In genomic region chr1:38465463-38465862, GRCh38 we compare ENCODE assay signal across 15 cellular contexts.
A peak's percentile ranks its signal among the peaks of the same experiment; 100 is the strongest.
DNase-seq lines count a peak whose midpoint lies in the region; ATAC-seq and TF ChIP-seq lines count a peak whose summit lies in the region.
"Had no signal": no experiment of that assay in that cellular context is flagged by ENCODE, and none has a peak within 500 bp of the region (broad histone marks: within the 10 kb centered on the region; RNA-seq: fewer than 3 reads in every experiment).

No MANE protein-coding gene starts in this region.

- intact Hi-C loops in right cardiac atrium (cut with DNase I) = no loop called here

- H3K9me2 ChIP-seq in GM23338 (ENCODE audit: insufficient read depth) = no peaks in the 10 kb centered on the region

- H3K4me3 Mint-ChIP-seq in GM23338 (no peak overlapping the region), WTC11 (no peak overlapping the region)
- no peak overlapping the region for H3K4me3 Mint-ChIP-seq in stimulated activated naive B cell treated with anti-CD40 and anti-IgM and Interleukin-4, amounts not matched to agents 10 μg/mL and 1 μg/mL and 100 μg/mL, for 72 hours
- H3K4me3 Mint-ChIP-seq in activated T-cell treated with anti-CD3 and anti-CD28 coated beads, Interleukin-2, amount 50 U/mL, for 4 hours = no peak overlapping the region
- H3K4me3 Mint-ChIP-seq: CD4-positive, alpha-beta T cell had no signal

- H3K4me1 ChIP-seq in GM23338 (ENCODE audit: insufficient read depth) = peaks cover 14% of the 10 kb centered on the region; the same call in 1 of the 2 replicates
- no peaks in the 10 kb centered on the region for H3K4me1 ChIP-seq in right cardiac atrium (ENCODE audit: control insufficient read depth, insufficient read depth, low read length)
- H3K4me1 ChIP-seq: A549, Caco-2, HAP-1 had no signal

- no peak for DNase-seq in GM23338 (ENCODE audit: low spot score)
- DNase-seq in WTC11 (ENCODE audit: low spot score) = no peak
- DNase-seq in islet precursor cell = peak; percentile 27
- no peak for DNase-seq in stimulated activated naive B cell treated with anti-CD40 and anti-IgM and Interleukin-4, amounts not matched to agents 10 μg/mL and 1 μg/mL and 100 μg/mL, for 72 hours
- no peak for DNase-seq in activated CD4-positive, CD25-positive, alpha-beta regulatory T cell treated with anti-CD3 and anti-CD28 coated beads, Interleukin-2, amount 50 U/mL, for 72 hours
- no peak for DNase-seq in activated T-cell treated with anti-CD3 and anti-CD28 coated beads, Interleukin-2, amount 50 U/mL, for 4 hours
- no peak for DNase-seq in right cardiac atrium
- DNase-seq: AML-193; Caco-2; CD4-positive, alpha-beta T cell; GOT3 had no signal

- H3K27ac ChIP-seq in GM23338 (ENCODE audit: low read depth) = no peak overlapping the region
- no peak overlapping the region for H3K27ac ChIP-seq in right cardiac atrium (ENCODE audit: low read length)
- H3K27ac ChIP-seq: 22Rv1, A549, C4-2B had no signal

- 59% methylated on average over 4 of the region's 4 CpGs for WGBS in right cardiac atrium

- H3K4me1 Mint-ChIP-seq in GM23338 (peaks cover 15% of the 10 kb centered on the region), WTC11 (peaks cover 23% of the 10 kb centered on the region)
- H3K4me1 Mint-ChIP-seq in stimulated activated naive B cell treated with anti-CD40 and anti-IgM and Interleukin-4, amounts not matched to agents 10 μg/mL and 1 μg/mL and 100 μg/mL, for 72 hours = peaks cover 4 to 15% of the 10 kb centered on the region in 2 donors
- no peaks in the 10 kb centered on the region for H3K4me1 Mint-ChIP-seq in activated T-cell treated with anti-CD3 and anti-CD28 coated beads, Interleukin-2, amount 50 U/mL, for 4 hours (ENCODE audit: low read depth)

- POLR2A ChIA-PET in WTC11 (lab: Charles Lee) = no interaction called here

- H3F3A ChIP-seq in GM23338 (replicated peaks; ENCODE audit: low read depth) = no peaks in the 10 kb centered on the region

- H3K4me3 ChIP-seq in GM23338 (no peak overlapping the region), right cardiac atrium (ENCODE audit: low read length) (no peak overlapping the region)
- H3K4me3 ChIP-seq: A549, HAP-1 had no signal

- no peaks in the 10 kb centered on the region for H4K20me1 ChIP-seq in GM23338 (replicated peaks; ENCODE audit: insufficient read depth)

- H3K4me2 ChIP-seq in GM23338 = peak overlapping the region; percentile 31; the same call in 1 of the 2 replicates
- H3K4me2 ChIP-seq: A549 had no signal

- CTCF ChIA-PET in WTC11 (lab: Charles Lee) = interaction anchor here (2.3 to 3.0 kb wide), 2 partner anchors 25 to 34 kb away, joined by 6 to 12 read pairs; no protein-coding TSS in a partner anchor

- H2AFZ ChIP-seq in GM23338 = peak overlapping the region; percentile 90; the same call in 1 of the 2 replicates

- peak; percentile 73 for ATAC-seq in GM23338
- ATAC-seq in WTC11 = no peak
- ATAC-seq in stimulated activated naive B cell treated with anti-CD40 and anti-IgM and Interleukin-4, amounts not matched to agents 10 μg/mL and 1 μg/mL and 100 μg/mL, for 72 hours (replicated peaks) = no peak
- ATAC-seq in activated T-cell treated with anti-CD3 and anti-CD28 coated beads, Interleukin-2, amount 50 U/mL, for 4 hours = no peak
- ATAC-seq in right cardiac atrium = no peak
- ATAC-seq: A549 had no signal

- H3K79me2 ChIP-seq in GM23338 (replicated peaks; ENCODE audit: insufficient read depth) = no peaks in the 10 kb centered on the region

- no peaks in the 10 kb centered on the region for H3K9me3 ChIP-seq in right cardiac atrium (ENCODE audit: control insufficient read depth, low read length)
- H3K9me3 ChIP-seq: A549, Caco-2, HAP-1 had no signal

- H3K27ac Mint-ChIP-seq in GM23338 (peak overlapping the region; percentile 75; the same call in 1 of the 2 replicates), WTC11 (peak overlapping the region; percentile 61)
- peak overlapping the region; percentile 11 for H3K27ac Mint-ChIP-seq in stimulated activated naive B cell treated with anti-CD40 and anti-IgM and Interleukin-4, amounts not matched to agents 10 μg/mL and 1 μg/mL and 100 μg/mL, for 72 hours
- H3K27ac Mint-ChIP-seq: CD4-positive, alpha-beta T cell had no signal

- H3K36me3 ChIP-seq in GM23338 (ENCODE audit: insufficient read depth) = no peaks in the 10 kb centered on the region
- H3K36me3 ChIP-seq: HAP-1 had no signal

- H3K36me3 Mint-ChIP-seq in GM23338 (ENCODE audit: low read depth) (peaks cover 7% of the 10 kb centered on the region; the same call in 2 of the 3 replicates), WTC11 (peaks cover 10% of the 10 kb centered on the region)
- peaks cover 0 to 3% of the 10 kb centered on the region in 2 donors for H3K36me3 Mint-ChIP-seq in stimulated activated naive B cell treated with anti-CD40 and anti-IgM and Interleukin-4, amounts not matched to agents 10 μg/mL and 1 μg/mL and 100 μg/mL, for 72 hours
- H3K36me3 Mint-ChIP-seq in activated T-cell treated with anti-CD3 and anti-CD28 coated beads, Interleukin-2, amount 50 U/mL, for 4 hours (ENCODE audit: insufficient read depth) = no peaks in the 10 kb centered on the region

- H3K27me3 ChIP-seq in GM23338 (ENCODE audit: insufficient read depth) (no peaks in the 10 kb centered on the region), right cardiac atrium (ENCODE audit: control insufficient read depth, insufficient read depth) (no peaks in the 10 kb centered on the region)

- peaks cover 21% of the 10 kb centered on the region for H3K9me3 Mint-ChIP-seq in GM23338
- peaks cover 29% of the 10 kb centered on the region for H3K9me3 Mint-ChIP-seq in WTC11
- peaks cover 5 to 9% of the 10 kb centered on the region in 2 donors for H3K9me3 Mint-ChIP-seq in stimulated activated naive B cell treated with anti-CD40 and anti-IgM and Interleukin-4, amounts not matched to agents 10 μg/mL and 1 μg/mL and 100 μg/mL, for 72 hours
- H3K9me3 Mint-ChIP-seq in activated T-cell treated with anti-CD3 and anti-CD28 coated beads, Interleukin-2, amount 50 U/mL, for 4 hours = no peaks in the 10 kb centered on the region

- no peak for TF ChIP-seq CTCF in GM23338 (conservative IDR thresholded peaks at IDR 0.05; ENCODE audit: low read depth in 2 of 2)
- no peak for TF ChIP-seq CTCF in WTC11 (IDR thresholded peaks at IDR 0.05)

- H3K27me3 Mint-ChIP-seq in GM23338 (ENCODE audit: insufficient read depth, low read depth, poor library complexity) (peaks cover 2% of the 10 kb centered on the region), WTC11 (ENCODE audit: low read depth) (peaks cover 7% of the 10 kb centered on the region)
- peaks cover 0 to 6% of the 10 kb centered on the region in 2 donors for H3K27me3 Mint-ChIP-seq in stimulated activated naive B cell treated with anti-CD40 and anti-IgM and Interleukin-4, amounts not matched to agents 10 μg/mL and 1 μg/mL and 100 μg/mL, for 72 hours
- H3K27me3 Mint-ChIP-seq in activated T-cell treated with anti-CD3 and anti-CD28 coated beads, Interleukin-2, amount 50 U/mL, for 4 hours (ENCODE audit: low read depth) = peaks cover 31% of the 10 kb centered on the region

TF ChIP-seq in GM23338, 12 proteins besides CTCF, POLR2A, EP300 and RAD21:
- TF ChIP-seq JUNB (IDR thresholded peaks at IDR 0.05; ENCODE audit: unreplicated experiment) = no peak
- no peak for TF ChIP-seq ZNF331 (CRISPR knock-in tag; IDR thresholded peaks at IDR 0.05; ENCODE audit: low read depth)
- no peak for TF ChIP-seq EZH2 (IDR thresholded peaks at IDR 0.05; ENCODE audit: low read depth, unreplicated experiment)
- no peak for TF ChIP-seq NANOG (IDR thresholded peaks at IDR 0.05; ENCODE audit: borderline replicate concordance)
- TF ChIP-seq CREB1 (CRISPR knock-in tag; IDR thresholded peaks at IDR 0.05; ENCODE audit: low read depth) = no peak
- TF ChIP-seq POLR2AphosphoS5 (IDR thresholded peaks at IDR 0.05; ENCODE audit: low read depth) = no peak

TF ChIP-seq in WTC11, 78 proteins besides CTCF, POLR2A, EP300 and RAD21 (continues in another document):
- no peak for TF ChIP-seq ZNF425 (CRISPR knock-in tag; conservative IDR thresholded peaks at IDR 0.05)
- no peak for TF ChIP-seq CREM (CRISPR knock-in tag; IDR thresholded peaks at IDR 0.05)
- no peak for TF ChIP-seq NR1H2 (CRISPR knock-in tag; IDR thresholded peaks at IDR 0.05)
- no peak for TF ChIP-seq NFATC4 (CRISPR knock-in tag; IDR thresholded peaks at IDR 0.05)
- no peak for TF ChIP-seq FOXK1 (CRISPR knock-in tag; IDR thresholded peaks at IDR 0.05)

Comparison
In these comparisons a context has a peak if more than half of its experiments do, and no peak if none do; other contexts are left out.
1. H3K27ac Mint-ChIP-seq: peak in every context shown above with its lines; median percentile 75 in GM23338; 61 in WTC11; 11 in stimulated activated naive B cell treated with anti-CD40 and anti-IgM and Interleukin-4, amounts not matched to agents 10 μg/mL and 1 μg/mL and 100 μg/mL, for 72 hours.